Comparison of ENCODE assay signal across 1 cellular context in the genomic region with DNA sequence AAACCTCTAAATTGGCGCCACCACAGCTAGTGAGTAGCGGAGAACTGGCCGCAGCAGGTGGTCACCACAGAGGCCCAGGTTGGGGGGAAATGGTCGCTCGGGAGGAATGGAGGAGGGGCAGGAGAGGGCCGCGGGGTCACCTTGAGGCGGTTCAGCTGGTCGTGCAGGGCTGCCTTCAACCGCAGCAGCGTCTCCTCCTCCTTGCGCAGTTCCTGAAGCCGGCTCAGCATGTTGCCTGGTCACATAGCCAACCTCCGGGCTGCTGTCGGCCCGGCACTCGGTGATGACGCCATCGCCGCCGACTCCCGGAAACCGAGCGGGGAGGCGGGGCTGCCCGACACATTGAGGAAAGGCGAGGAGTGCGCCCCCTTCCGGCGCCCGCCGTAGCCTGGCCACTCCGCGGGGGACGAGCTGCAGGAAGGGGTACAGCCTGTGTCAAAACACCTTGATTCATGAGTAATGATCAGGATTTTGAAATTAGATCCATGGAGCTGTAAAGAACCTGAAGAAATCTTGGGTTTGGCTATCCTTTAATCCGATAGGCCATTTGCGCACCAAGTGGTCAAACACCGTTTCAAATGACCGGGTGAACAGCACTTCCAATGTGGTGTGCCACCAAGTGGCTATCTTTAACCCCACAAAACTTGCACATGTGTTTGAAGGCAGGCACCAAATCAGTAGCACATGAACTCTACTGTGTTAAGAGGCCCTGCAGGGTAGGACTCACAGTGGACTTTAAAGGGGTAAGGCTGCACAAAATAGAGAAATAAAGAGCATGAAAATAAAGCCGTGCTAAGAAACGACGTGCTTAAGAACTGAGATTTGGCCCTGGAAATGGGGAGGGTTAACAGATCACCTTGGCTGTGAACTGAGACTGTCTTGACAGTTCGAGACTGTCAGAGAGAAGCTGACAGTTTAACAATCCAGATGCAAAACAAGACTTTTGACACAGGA.
TF ChIP-seq lines count a peak whose summit lies in the region.

A gene with protein sequence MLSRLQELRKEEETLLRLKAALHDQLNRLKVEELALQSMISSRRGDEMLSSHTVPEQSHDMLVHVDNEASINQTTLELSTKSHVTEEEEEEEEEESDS (minus strand): TSS at position 261 of the 954 bp plus-strand sequence. CDS start 31 bp downstream, at position 230.

TF ChIP-seq in HepG2, 621 proteins besides CTCF, POLR2A, EP300 and RAD21 (continued from another document and continues in another):
- TF ChIP-seq, protein P1, sequence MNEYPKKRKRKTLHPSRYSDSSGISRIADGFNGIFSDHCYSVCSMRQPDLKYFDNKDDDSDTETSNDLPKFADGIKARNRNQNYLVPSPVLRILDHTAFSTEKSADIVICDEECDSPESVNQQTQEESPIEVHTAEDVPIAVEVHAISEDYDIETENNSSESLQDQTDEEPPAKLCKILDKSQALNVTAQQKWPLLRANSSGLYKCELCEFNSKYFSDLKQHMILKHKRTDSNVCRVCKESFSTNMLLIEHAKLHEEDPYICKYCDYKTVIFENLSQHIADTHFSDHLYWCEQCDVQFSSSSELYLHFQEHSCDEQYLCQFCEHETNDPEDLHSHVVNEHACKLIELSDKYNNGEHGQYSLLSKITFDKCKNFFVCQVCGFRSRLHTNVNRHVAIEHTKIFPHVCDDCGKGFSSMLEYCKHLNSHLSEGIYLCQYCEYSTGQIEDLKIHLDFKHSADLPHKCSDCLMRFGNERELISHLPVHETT (CRISPR knock-in tag; conservative IDR thresholded peaks at IDR 0.05), result 0 out of 2 replicates have a peak, but pooled peaks have one; percentile 43
- TF ChIP-seq U2AF2 (IDR thresholded peaks at IDR 0.05; ENCODE audit: low read depth, low read length) (no peak), STAT5B (CRISPR knock-in tag; IDR thresholded peaks at IDR 0.05) (no peak), CEBPB (IDR thresholded peaks at IDR 0.05; ENCODE audit: borderline replicate concordance, low read depth, low read length) (peak; percentile 66; the same call in 1 of the 2 replicates), SALL2 (CRISPR knock-in tag; IDR thresholded peaks at IDR 0.05) (peak; percentile 72), ZNF83 (CRISPR knock-in tag; IDR thresholded peaks at IDR 0.05; ENCODE audit: borderline replicate concordance) (no peak), ZNF343 (CRISPR knock-in tag; IDR thresholded peaks at IDR 0.05) (no peak), ZNF572 (CRISPR knock-in tag; IDR thresholded peaks at IDR 0.05) (no peak), MTF2 (CRISPR knock-in tag; IDR thresholded peaks at IDR 0.05; ENCODE audit: borderline replicate concordance) (no peak), RORA (CRISPR knock-in tag; IDR thresholded peaks at IDR 0.05) (no peak), SP4 (CRISPR knock-in tag; IDR thresholded peaks at IDR 0.05) (peak; percentile 84), POLR2AphosphoS5 (IDR thresholded peaks at IDR 0.05; ENCODE audit: low read depth, low read length) (peak; percentile 69; the same call in 1 of the 2 replicates), ZMYM4 (CRISPR knock-in tag; IDR thresholded peaks at IDR 0.05) (peak; percentile 96), MYC (CRISPR knock-in tag; IDR thresholded peaks at IDR 0.05; ENCODE audit: borderline replicate concordance) (peak; percentile 84; the same call in 1 of the 2 replicates), CCAR2 (optimal IDR thresholded peaks at IDR 0.05; ENCODE audit: low read depth, low read length) (no peak), SATB2 (CRISPR knock-in tag; IDR thresholded peaks at IDR 0.05) (no peak), FOXP1 (IDR thresholded peaks at IDR 0.05) (no peak), FOXP1 (CRISPR knock-in tag; IDR thresholded peaks at IDR 0.05) (no peak), SCMH1 (CRISPR knock-in tag; IDR thresholded peaks at IDR 0.05; ENCODE audit: borderline replicate concordance) (no peak), BHLHE40 (IDR thresholded peaks at IDR 0.05; ENCODE audit: low read length) (peak; percentile 50), NPAS2 (CRISPR knock-in tag; IDR thresholded peaks at IDR 0.05; ENCODE audit: borderline replicate concordance) (no peak), ZFY (CRISPR knock-in tag; IDR thresholded peaks at IDR 0.05) (peak; percentile 65), KAT2B (IDR thresholded peaks at IDR 0.05; ENCODE audit: borderline replicate concordance, low read depth, low read length) (no peak)
- TF ChIP-seq, protein P2, sequence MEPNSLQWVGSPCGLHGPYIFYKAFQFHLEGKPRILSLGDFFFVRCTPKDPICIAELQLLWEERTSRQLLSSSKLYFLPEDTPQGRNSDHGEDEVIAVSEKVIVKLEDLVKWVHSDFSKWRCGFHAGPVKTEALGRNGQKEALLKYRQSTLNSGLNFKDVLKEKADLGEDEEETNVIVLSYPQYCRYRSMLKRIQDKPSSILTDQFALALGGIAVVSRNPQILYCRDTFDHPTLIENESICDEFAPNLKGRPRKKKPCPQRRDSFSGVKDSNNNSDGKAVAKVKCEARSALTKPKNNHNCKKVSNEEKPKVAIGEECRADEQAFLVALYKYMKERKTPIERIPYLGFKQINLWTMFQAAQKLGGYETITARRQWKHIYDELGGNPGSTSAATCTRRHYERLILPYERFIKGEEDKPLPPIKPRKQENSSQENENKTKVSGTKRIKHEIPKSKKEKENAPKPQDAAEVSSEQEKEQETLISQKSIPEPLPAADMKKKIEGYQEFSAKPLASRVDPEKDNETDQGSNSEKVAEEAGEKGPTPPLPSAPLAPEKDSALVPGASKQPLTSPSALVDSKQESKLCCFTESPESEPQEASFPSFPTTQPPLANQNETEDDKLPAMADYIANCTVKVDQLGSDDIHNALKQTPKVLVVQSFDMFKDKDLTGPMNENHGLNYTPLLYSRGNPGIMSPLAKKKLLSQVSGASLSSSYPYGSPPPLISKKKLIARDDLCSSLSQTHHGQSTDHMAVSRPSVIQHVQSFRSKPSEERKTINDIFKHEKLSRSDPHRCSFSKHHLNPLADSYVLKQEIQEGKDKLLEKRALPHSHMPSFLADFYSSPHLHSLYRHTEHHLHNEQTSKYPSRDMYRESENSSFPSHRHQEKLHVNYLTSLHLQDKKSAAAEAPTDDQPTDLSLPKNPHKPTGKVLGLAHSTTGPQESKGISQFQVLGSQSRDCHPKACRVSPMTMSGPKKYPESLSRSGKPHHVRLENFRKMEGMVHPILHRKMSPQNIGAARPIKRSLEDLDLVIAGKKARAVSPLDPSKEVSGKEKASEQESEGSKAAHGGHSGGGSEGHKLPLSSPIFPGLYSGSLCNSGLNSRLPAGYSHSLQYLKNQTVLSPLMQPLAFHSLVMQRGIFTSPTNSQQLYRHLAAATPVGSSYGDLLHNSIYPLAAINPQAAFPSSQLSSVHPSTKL (CRISPR knock-in tag; IDR thresholded peaks at IDR 0.05), result peak; percentile 60
- TF ChIP-seq, protein P3, sequence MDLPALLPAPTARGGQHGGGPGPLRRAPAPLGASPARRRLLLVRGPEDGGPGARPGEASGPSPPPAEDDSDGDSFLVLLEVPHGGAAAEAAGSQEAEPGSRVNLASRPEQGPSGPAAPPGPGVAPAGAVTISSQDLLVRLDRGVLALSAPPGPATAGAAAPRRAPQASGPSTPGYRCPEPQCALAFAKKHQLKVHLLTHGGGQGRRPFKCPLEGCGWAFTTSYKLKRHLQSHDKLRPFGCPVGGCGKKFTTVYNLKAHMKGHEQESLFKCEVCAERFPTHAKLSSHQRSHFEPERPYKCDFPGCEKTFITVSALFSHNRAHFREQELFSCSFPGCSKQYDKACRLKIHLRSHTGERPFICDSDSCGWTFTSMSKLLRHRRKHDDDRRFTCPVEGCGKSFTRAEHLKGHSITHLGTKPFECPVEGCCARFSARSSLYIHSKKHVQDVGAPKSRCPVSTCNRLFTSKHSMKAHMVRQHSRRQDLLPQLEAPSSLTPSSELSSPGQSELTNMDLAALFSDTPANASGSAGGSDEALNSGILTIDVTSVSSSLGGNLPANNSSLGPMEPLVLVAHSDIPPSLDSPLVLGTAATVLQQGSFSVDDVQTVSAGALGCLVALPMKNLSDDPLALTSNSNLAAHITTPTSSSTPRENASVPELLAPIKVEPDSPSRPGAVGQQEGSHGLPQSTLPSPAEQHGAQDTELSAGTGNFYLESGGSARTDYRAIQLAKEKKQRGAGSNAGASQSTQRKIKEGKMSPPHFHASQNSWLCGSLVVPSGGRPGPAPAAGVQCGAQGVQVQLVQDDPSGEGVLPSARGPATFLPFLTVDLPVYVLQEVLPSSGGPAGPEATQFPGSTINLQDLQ (CRISPR knock-in tag; IDR thresholded peaks at IDR 0.05), result peak; percentile 55; the same call in 1 of the 2 replicates
- TF ChIP-seq, protein P4, sequence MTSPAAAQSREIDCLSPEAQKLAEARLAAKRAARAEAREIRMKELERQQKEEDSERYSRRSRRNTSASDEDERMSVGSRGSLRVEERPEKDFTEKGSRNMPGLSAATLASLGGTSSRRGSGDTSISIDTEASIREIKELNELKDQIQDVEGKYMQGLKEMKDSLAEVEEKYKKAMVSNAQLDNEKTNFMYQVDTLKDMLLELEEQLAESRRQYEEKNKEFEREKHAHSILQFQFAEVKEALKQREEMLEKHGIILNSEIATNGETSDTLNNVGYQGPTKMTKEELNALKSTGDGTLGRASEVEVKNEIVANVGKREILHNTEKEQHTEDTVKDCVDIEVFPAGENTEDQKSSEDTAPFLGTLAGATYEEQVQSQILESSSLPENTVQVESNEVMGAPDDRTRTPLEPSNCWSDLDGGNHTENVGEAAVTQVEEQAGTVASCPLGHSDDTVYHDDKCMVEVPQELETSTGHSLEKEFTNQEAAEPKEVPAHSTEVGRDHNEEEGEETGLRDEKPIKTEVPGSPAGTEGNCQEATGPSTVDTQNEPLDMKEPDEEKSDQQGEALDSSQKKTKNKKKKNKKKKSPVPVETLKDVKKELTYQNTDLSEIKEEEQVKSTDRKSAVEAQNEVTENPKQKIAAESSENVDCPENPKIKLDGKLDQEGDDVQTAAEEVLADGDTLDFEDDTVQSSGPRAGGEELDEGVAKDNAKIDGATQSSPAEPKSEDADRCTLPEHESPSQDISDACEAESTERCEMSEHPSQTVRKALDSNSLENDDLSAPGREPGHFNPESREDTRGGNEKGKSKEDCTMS (CRISPR knock-in tag; conservative IDR thresholded peaks at IDR 0.05), result no peak
- TF ChIP-seq, protein P5, sequence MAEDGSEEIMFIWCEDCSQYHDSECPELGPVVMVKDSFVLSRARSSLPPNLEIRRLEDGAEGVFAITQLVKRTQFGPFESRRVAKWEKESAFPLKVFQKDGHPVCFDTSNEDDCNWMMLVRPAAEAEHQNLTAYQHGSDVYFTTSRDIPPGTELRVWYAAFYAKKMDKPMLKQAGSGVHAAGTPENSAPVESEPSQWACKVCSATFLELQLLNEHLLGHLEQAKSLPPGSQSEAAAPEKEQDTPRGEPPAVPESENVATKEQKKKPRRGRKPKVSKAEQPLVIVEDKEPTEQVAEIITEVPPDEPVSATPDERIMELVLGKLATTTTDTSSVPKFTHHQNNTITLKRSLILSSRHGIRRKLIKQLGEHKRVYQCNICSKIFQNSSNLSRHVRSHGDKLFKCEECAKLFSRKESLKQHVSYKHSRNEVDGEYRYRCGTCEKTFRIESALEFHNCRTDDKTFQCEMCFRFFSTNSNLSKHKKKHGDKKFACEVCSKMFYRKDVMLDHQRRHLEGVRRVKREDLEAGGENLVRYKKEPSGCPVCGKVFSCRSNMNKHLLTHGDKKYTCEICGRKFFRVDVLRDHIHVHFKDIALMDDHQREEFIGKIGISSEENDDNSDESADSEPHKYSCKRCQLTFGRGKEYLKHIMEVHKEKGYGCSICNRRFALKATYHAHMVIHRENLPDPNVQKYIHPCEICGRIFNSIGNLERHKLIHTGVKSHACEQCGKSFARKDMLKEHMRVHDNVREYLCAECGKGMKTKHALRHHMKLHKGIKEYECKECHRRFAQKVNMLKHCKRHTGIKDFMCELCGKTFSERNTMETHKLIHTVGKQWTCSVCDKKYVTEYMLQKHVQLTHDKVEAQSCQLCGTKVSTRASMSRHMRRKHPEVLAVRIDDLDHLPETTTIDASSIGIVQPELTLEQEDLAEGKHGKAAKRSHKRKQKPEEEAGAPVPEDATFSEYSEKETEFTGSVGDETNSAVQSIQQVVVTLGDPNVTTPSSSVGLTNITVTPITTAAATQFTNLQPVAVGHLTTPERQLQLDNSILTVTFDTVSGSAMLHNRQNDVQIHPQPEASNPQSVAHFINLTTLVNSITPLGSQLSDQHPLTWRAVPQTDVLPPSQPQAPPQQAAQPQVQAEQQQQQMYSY (CRISPR knock-in tag; IDR thresholded peaks at IDR 0.05), result no peak
- TF ChIP-seq, protein P6, sequence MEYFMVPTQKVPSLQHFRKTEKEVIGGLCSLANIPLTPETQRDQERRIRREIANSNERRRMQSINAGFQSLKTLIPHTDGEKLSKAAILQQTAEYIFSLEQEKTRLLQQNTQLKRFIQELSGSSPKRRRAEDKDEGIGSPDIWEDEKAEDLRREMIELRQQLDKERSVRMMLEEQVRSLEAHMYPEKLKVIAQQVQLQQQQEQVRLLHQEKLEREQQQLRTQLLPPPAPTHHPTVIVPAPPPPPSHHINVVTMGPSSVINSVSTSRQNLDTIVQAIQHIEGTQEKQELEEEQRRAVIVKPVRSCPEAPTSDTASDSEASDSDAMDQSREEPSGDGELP (IDR thresholded peaks at IDR 0.05; ENCODE audit: borderline replicate concordance, low read depth), result peak; percentile 59; the same call in 1 of the 2 replicates
- TF ChIP-seq, protein P7, sequence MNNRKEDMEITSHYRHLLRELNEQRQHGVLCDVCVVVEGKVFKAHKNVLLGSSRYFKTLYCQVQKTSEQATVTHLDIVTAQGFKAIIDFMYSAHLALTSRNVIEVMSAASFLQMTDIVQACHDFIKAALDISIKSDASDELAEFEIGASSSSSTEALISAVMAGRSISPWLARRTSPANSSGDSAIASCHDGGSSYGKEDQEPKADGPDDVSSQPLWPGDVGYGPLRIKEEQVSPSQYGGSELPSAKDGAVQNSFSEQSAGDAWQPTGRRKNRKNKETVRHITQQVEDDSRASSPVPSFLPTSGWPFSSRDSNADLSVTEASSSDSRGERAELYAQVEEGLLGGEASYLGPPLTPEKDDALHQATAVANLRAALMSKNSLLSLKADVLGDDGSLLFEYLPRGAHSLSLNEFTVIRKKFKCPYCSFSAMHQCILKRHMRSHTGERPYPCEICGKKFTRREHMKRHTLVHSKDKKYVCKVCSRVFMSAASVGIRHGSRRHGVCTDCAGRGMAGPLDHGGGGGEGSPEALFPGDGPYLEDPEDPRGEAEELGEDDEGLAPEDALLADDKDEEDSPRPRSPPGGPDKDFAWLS (CRISPR knock-in tag; IDR thresholded peaks at IDR 0.05; ENCODE audit: borderline replicate concordance), result no peak
- TF ChIP-seq, protein P8, sequence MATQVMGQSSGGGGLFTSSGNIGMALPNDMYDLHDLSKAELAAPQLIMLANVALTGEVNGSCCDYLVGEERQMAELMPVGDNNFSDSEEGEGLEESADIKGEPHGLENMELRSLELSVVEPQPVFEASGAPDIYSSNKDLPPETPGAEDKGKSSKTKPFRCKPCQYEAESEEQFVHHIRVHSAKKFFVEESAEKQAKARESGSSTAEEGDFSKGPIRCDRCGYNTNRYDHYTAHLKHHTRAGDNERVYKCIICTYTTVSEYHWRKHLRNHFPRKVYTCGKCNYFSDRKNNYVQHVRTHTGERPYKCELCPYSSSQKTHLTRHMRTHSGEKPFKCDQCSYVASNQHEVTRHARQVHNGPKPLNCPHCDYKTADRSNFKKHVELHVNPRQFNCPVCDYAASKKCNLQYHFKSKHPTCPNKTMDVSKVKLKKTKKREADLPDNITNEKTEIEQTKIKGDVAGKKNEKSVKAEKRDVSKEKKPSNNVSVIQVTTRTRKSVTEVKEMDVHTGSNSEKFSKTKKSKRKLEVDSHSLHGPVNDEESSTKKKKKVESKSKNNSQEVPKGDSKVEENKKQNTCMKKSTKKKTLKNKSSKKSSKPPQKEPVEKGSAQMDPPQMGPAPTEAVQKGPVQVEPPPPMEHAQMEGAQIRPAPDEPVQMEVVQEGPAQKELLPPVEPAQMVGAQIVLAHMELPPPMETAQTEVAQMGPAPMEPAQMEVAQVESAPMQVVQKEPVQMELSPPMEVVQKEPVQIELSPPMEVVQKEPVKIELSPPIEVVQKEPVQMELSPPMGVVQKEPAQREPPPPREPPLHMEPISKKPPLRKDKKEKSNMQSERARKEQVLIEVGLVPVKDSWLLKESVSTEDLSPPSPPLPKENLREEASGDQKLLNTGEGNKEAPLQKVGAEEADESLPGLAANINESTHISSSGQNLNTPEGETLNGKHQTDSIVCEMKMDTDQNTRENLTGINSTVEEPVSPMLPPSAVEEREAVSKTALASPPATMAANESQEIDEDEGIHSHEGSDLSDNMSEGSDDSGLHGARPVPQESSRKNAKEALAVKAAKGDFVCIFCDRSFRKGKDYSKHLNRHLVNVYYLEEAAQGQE (IDR thresholded peaks at IDR 0.05; ENCODE audit: borderline replicate concordance in 1 of 2, low read depth in 1 of 2, low read length in 2 of 2), result no peak
